In the genomic region with DNA sequence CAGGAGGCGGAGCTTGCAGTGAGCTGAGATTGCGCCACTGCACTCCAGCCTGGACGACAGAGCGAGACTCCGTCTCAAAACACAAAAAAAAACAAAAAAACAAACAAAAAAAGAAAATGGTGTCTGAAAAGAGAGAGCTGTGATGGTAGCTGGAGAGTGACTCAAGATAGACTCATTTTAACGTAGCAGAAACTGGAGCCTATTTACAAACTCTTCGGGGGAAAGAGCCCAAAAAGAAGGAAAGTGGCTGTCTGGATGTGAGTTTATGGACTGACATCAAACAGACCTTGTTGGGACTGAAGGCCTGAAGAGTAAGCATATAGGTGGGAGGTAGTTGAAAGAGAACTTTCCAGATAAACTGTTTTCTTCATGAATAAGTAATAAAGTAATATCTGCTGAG, we compare ENCODE assay signal across 14 cellular contexts. TPM values are rescaled to one million over a fixed set of nuclear protein-coding genes. Genes with fewer than 3 reads are reported as not detected.
DNase-seq lines count a peak whose midpoint lies in the region; ATAC-seq, FAIRE-seq and TF ChIP-seq lines count a peak whose summit lies in the region.
"Had no signal": no experiment of that assay in that cellular context is flagged by ENCODE, and none has a peak within 500 bp of the region (broad histone marks: within the 10 kb centered on the region; RNA-seq: fewer than 3 reads in every experiment).

No MANE protein-coding gene starts in this region.

- no peaks in the 10 kb centered on the region for H3K36me3 Mint-ChIP-seq in HFFc6 (ENCODE audit: low read depth)
- H3K36me3 Mint-ChIP-seq: activated CD4-positive, alpha-beta memory T cell treated with anti-CD3 and anti-CD28 coated beads for 36 hours; type B pancreatic cell had no signal

- TF ChIP-seq EP300 in K562 (IDR thresholded peaks at IDR 0.05; ENCODE audit: low read length), result no peak

- H3K9me3 Mint-ChIP-seq in HFFc6, result no peaks in the 10 kb centered on the region
- H3K9me3 Mint-ChIP-seq: activated CD4-positive, alpha-beta memory T cell treated with anti-CD3 and anti-CD28 coated beads for 36 hours; type B pancreatic cell had no signal

- H3K4me1 ChIP-seq in K562 (replicated peaks in 1 of 2; ENCODE audit: control insufficient read depth in 2 of 2, insufficient read depth in 2 of 2, low read length in 2 of 2), result peaks cover 16 to 28% of the 10 kb centered on the region in 2 experiments; a peak in 4 of 5 replicates
- peaks cover 24% of the 10 kb centered on the region for H3K4me1 ChIP-seq in keratinocyte (ENCODE audit: control insufficient read depth, extremely low read depth, insufficient read depth, low read length)
- peaks cover 25% of the 10 kb centered on the region for H3K4me1 ChIP-seq in stomach smooth muscle (ENCODE audit: control insufficient read depth, insufficient read depth, low read length)

- H3K4me2 ChIP-seq in K562 (ENCODE audit: insufficient read depth, low read length), result no peak overlapping the region
- no peak overlapping the region for H3K4me2 ChIP-seq in keratinocyte (ENCODE audit: control insufficient read depth, extremely low read depth, insufficient read depth, low read depth, low read length)
- H3K4me2 ChIP-seq: KMS-11 had no signal

- no peak for TF ChIP-seq RAD21 in K562 (CRISPR knock-in tag; conservative IDR thresholded peaks at IDR 0.05 in 1 of 2, IDR thresholded peaks at IDR 0.05 in 1 of 2)

- POLR2A ChIA-PET in K562 (lab: Yijun Ruan, JAX), result interaction anchor here (0.7 to 0.8 kb wide), 3 partner anchors 9 to 182 kb away, joined by 3 read pairs; no protein-coding TSS in a partner anchor

- intact Hi-C loops in K562 (cut with micrococcal nuclease), result loop anchor here (5.0 kb wide), 1 partner anchor 49 kb away; no protein-coding TSS in a partner anchor

- peak overlapping the region; percentile 75 for H3K4me3 Mint-ChIP-seq in HFFc6
- H3K4me3 Mint-ChIP-seq: activated CD4-positive, alpha-beta memory T cell treated with anti-CD3 and anti-CD28 coated beads for 36 hours; type B pancreatic cell had no signal

- in situ Hi-C loops in K562 (cut with MboI), result loop anchor here (10.0 to 25.0 kb wide), 2 partner anchors 361 to 649 kb away; no protein-coding TSS in a partner anchor

- H4K20me1 ChIP-seq in K562 (replicated peaks; ENCODE audit: control insufficient read depth, insufficient read depth, low read length) (no peaks in the 10 kb centered on the region), keratinocyte (ENCODE audit: control insufficient read depth, extremely low read depth, insufficient read depth, low read length) (no peaks in the 10 kb centered on the region)

- DNase-seq in HFFc6 (peak; percentile 19), K562 (ENCODE audit: extremely low read depth in 1 of 4, low spot score in 3 of 4) (no peak), keratinocyte (ENCODE audit: low read depth, low spot score) (no peak), MV-4-11 (lab: John Stamatoyannopoulos, UW) (no peak)
- DNase-seq: activated CD4-positive, alpha-beta memory T cell treated with anti-CD3 and anti-CD28 coated beads for 36 hours; NCI-H187 treated with DMSO at 0.1 percent for 48 hours; NCI-H774; stimulated activated CD4-positive, alpha-beta T cell treated with anti-CD3 and anti-CD28 coated beads, Interleukin-1b, Interleukin-23, amount 100 ng/mL, for 48 hours had no signal

- no peaks in the 10 kb centered on the region for H3K9me3 ChIP-seq in K562 (replicated peaks; ENCODE audit: control insufficient read depth, insufficient read depth, low read depth, low read length)
- no peaks in the 10 kb centered on the region for H3K9me3 ChIP-seq in keratinocyte (ENCODE audit: control insufficient read depth, low read depth, low read length)
- no peaks in the 10 kb centered on the region for H3K9me3 ChIP-seq in stomach smooth muscle (ENCODE audit: control insufficient read depth in 2 of 2, low read length in 2 of 2)

- no peak overlapping the region for H2AFZ ChIP-seq in K562 (ENCODE audit: low read depth, low read length)
- H2AFZ ChIP-seq in keratinocyte (ENCODE audit: control insufficient read depth, low read length), result no peak overlapping the region

- peak overlapping the region; percentile 90 for H3K27ac Mint-ChIP-seq in HFFc6
- H3K27ac Mint-ChIP-seq: activated CD4-positive, alpha-beta memory T cell treated with anti-CD3 and anti-CD28 coated beads for 36 hours; type B pancreatic cell had no signal

- FAIRE-seq in K562 (lab: Jason Lieb, UNC) (no peak), keratinocyte (lab: Jason Lieb, UNC) (no peak)
- FAIRE-seq: islet of Langerhans had no signal

- H3K4me3 ChIP-seq in K562 (no peak overlapping the region), keratinocyte (ENCODE audit: control insufficient read depth in 2 of 3, extremely low read depth in 1 of 3, insufficient read depth in 2 of 3, low read depth in 1 of 3, low read length in 3 of 3) (no peak overlapping the region), stomach smooth muscle (ENCODE audit: low read length in 2 of 2) (no peak overlapping the region)

- dilution Hi-C loops in keratinocyte (cut with MboI; ENCODE audit: extremely low pct_ligation_motif_present, low sequenced_read_pairs), result no loop called here

- H3K27me3 ChIP-seq in K562 (ENCODE audit: control insufficient read depth in 2 of 2, insufficient read depth in 2 of 2, low read length in 2 of 2), result no peaks in the 10 kb centered on the region
- no peaks in the 10 kb centered on the region for H3K27me3 ChIP-seq in keratinocyte (ENCODE audit: control insufficient read depth, extremely low read depth, insufficient read depth, low read length)
- no peaks in the 10 kb centered on the region for H3K27me3 ChIP-seq in stomach smooth muscle (ENCODE audit: control insufficient read depth in 1 of 2, insufficient read depth in 2 of 2, low read length in 2 of 2)

- TF ChIP-seq POLR2A in K562 (conservative IDR thresholded peaks at IDR 0.05), result no peak

- BruUV-seq in K562 (replicated peaks; lab: Mats Ljungman, UMichigan), result no TSS peak

- WGBS in K562 (ENCODE audit: insufficient coverage, low coverage, missing lambda C conversion rate), result 63% methylated on average over 3 of the region's 7 CpGs

- TF ChIP-seq CTCF in HFFc6 (IDR thresholded peaks at IDR 0.05), result no peak
- no peak for TF ChIP-seq CTCF in K562 (IDR thresholded peaks at IDR 0.05 in 2 of 3, conservative IDR thresholded peaks at IDR 0.05 in 1 of 3; ENCODE audit: insufficient read depth in 2 of 3, low read depth in 1 of 3, low read length in 3 of 3)
- TF ChIP-seq CTCF in keratinocyte (optimal IDR thresholded peaks at IDR 0.05 in 1 of 3, IDR thresholded peaks at IDR 0.05 in 1 of 3, conservative IDR thresholded peaks at IDR 0.05 in 1 of 3; ENCODE audit: extremely low read depth in 1 of 3, insufficient read depth in 2 of 3, low read length in 3 of 3), result no peak

- H3K4me1 Mint-ChIP-seq in HFFc6 (ENCODE audit: low read depth), result peaks cover 75% of the 10 kb centered on the region

- H3K9me1 ChIP-seq in K562 (ENCODE audit: control insufficient read depth, insufficient read depth, low read length) (no peaks in the 10 kb centered on the region), keratinocyte (ENCODE audit: control insufficient read depth, extremely low read depth, insufficient read depth, low read length) (no peaks in the 10 kb centered on the region)

- peaks cover 79% of the 10 kb centered on the region for H3K79me2 ChIP-seq in K562 (ENCODE audit: control insufficient read depth, insufficient read depth, low read length)
- peaks cover 75% of the 10 kb centered on the region for H3K79me2 ChIP-seq in keratinocyte (ENCODE audit: control insufficient read depth, insufficient read depth, low read length)

- no peak overlapping the region for H3K9ac ChIP-seq in K562 (ENCODE audit: insufficient read depth in 1 of 2, low read depth in 2 of 2, low read length in 2 of 2)
- no peak overlapping the region for H3K9ac ChIP-seq in keratinocyte (ENCODE audit: control insufficient read depth, extremely low read depth, insufficient read depth, low read length)
- no peak overlapping the region for H3K9ac ChIP-seq in stomach smooth muscle (ENCODE audit: low read length in 2 of 2)
- H3K9ac ChIP-seq: KMS-11 had no signal

- ATAC-seq in K562 (no peak), GM21619 (IDR thresholded peaks at IDR 0.05; ENCODE audit: unreplicated experiment) (no peak), GM18909 (IDR thresholded peaks at IDR 0.05; ENCODE audit: poor library complexity, unreplicated experiment) (no peak)

- H3K27me3 Mint-ChIP-seq in HFFc6 (ENCODE audit: insufficient read depth), result peaks cover 2% of the 10 kb centered on the region
- H3K27me3 Mint-ChIP-seq: activated CD4-positive, alpha-beta memory T cell treated with anti-CD3 and anti-CD28 coated beads for 36 hours; type B pancreatic cell had no signal

- no peaks in the 10 kb centered on the region; the same call in 2 of the 3 replicates for H3K36me3 ChIP-seq in K562 (ENCODE audit: control insufficient read depth, insufficient read depth, low read length)
- no peaks in the 10 kb centered on the region for H3K36me3 ChIP-seq in keratinocyte (ENCODE audit: control insufficient read depth in 2 of 2, extremely low read depth in 1 of 2, insufficient read depth in 2 of 2, low read length in 2 of 2)
- H3K36me3 ChIP-seq in stomach smooth muscle (ENCODE audit: control insufficient read depth in 2 of 2, insufficient read depth in 2 of 2, low read length in 2 of 2), result no peaks in the 10 kb centered on the region

- CTCF ChIA-PET in K562 (lab: Yijun Ruan, JAX; ENCODE audit: low intra/inter-chr PET ratio), result no interaction called here

- H3K27ac ChIP-seq in K562 (ENCODE audit: extremely low read depth, low read depth, low read length), result no peak overlapping the region
- H3K27ac ChIP-seq in keratinocyte (ENCODE audit: control insufficient read depth, insufficient read depth, low read length), result peak overlapping the region; percentile 57
- peak overlapping the region; percentile 75 for H3K27ac ChIP-seq in stomach smooth muscle (ENCODE audit: low read length)
- H3K27ac ChIP-seq: KMS-11 had no signal

RNA-seq across cellular contexts. Expression of a gene that starts 51.8 kb away (rescaled TPM):
- 10 to 100 TPM; 57.0 to 58.7 (median 57.8) TPM for total RNA-seq in HFFc6 (2021; fragmentation: NEBNext Ultra II Directional; extraction: Animal tissue kit (Norgen Biotek cat#: 25700))
- 55.2 and 62.7 TPM in 2 replicates for total RNA-seq in K562 (2011; cell fraction: chromatin; rRNA removed; ENCODE audit: low replicate concordance)
- total RNA-seq in K562 (2011; cell fraction: nucleolus; rRNA removed), result 33.2 and 44.6 TPM in 2 replicates
- 63.0 and 105 TPM in 2 replicates for total RNA-seq in K562 (2011; cell fraction: nucleoplasm; rRNA removed)
- 104 and 112 TPM in 2 replicates for total RNA-seq in K562 (2014; rRNA removed)
- total RNA-seq in K562 (2014; rRNA removed; fragmentation: Illumina TruSeq; extraction: Trizol), result 77.7 and 84.8 TPM in 2 replicates
- 53.2 and 57.7 TPM in 2 replicates for total RNA-seq in K562 (2015; rRNA removed; fragmentation: Illumina TruSeq; extraction: Trizol)
- 86.8 and 101 TPM in 2 replicates for total RNA-seq in K562 (2021)
- polyA plus RNA-seq in K562 (2011; rRNA removed), result 94.6 and 134 TPM in 2 replicates
- polyA plus RNA-seq in K562 (2011; cell fraction: cytosol; rRNA removed), result 104 and 114 TPM in 2 replicates
- 21.4 and 26.6 TPM in 2 replicates for polyA plus RNA-seq in K562 (2011; cell fraction: nucleus; rRNA removed)
- polyA plus RNA-seq in K562 (2012), result 76.8 and 98.5 TPM in 2 replicates
- 87.3 and 98.5 TPM in 2 replicates for polyA plus RNA-seq in K562 (2014; fragmentation: Illumina TruSeq; extraction: Trizol)
- 10 to 100 TPM; 52.8 to 81.0 TPM for polyA plus RNA-seq in K562 (2014; fragmentation: Nextera tagmentation; extraction: Ambion mirVana)
- 59.6 and 66.6 TPM in 2 replicates for polyA plus RNA-seq in K562 (2014; rRNA removed)
- 181 and 244 TPM in 2 replicates for polyA minus RNA-seq in K562 (2011; rRNA and poly(A)+ RNA removed)
- polyA minus RNA-seq in K562 (2011; cell fraction: cytosol; rRNA and poly(A)+ RNA removed), result 71.3 and 74.7 TPM in 2 replicates
- polyA minus RNA-seq in K562 (2011; cell fraction: nucleus; rRNA and poly(A)+ RNA removed), result 20.7 and 31.4 TPM in 2 replicates
- 62.5 to 99.3 TPM (median 72.5 TPM) in 3 replicates for polyA plus RNA-seq in keratinocyte
- polyA plus RNA-seq in keratinocyte (2011; ENCODE audit: low read depth), result 7.7 TPM
- 51.4 and 63.6 TPM in 2 replicates for polyA plus RNA-seq in keratinocyte (2011; cell fraction: cytosol; rRNA removed)
- polyA plus RNA-seq in keratinocyte (2011; cell fraction: nucleus; rRNA removed), result 44.7 and 46.4 TPM in 2 replicates
- polyA plus RNA-seq in keratinocyte (2012; ENCODE audit: low replicate concordance), result 18.3 and 57.6 TPM in 2 replicates
- polyA minus RNA-seq in keratinocyte, result 85.0 to 144 TPM (median 127 TPM) in 3 replicates
- 69.3 TPM for polyA minus RNA-seq in keratinocyte (2011; cell fraction: cytosol; rRNA and poly(A)+ RNA removed)
- polyA minus RNA-seq in keratinocyte (2011; cell fraction: nucleus; rRNA and poly(A)+ RNA removed), result 40.9 and 96.6 TPM in 2 replicates
